2 cellular contexts compared by ENCODE assay signal in the genomic region with DNA sequence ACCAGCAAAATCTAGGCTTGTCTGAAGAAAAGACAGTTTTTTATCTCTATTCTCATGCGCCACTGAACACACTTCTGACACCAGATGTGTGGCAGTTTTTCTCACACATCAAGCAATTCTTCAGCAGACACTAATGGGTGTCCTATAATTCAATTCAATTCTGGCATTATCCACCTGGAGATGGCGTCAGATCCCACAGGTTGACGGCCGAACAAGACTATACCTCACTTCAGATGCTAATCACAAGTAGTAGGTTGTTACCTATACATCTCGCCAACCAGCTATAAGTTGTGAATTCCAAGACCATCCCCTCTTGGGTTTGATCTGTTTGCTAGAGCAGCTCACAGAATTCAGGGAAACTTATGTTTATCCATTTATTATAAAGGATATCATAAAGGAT.
TF ChIP-seq lines count a peak whose summit lies in the region.

No MANE protein-coding gene starts in this region.

TF ChIP-seq in SK-N-SH, 30 proteins besides CTCF, POLR2A, EP300 and RAD21:
- TF ChIP-seq, protein P1, sequence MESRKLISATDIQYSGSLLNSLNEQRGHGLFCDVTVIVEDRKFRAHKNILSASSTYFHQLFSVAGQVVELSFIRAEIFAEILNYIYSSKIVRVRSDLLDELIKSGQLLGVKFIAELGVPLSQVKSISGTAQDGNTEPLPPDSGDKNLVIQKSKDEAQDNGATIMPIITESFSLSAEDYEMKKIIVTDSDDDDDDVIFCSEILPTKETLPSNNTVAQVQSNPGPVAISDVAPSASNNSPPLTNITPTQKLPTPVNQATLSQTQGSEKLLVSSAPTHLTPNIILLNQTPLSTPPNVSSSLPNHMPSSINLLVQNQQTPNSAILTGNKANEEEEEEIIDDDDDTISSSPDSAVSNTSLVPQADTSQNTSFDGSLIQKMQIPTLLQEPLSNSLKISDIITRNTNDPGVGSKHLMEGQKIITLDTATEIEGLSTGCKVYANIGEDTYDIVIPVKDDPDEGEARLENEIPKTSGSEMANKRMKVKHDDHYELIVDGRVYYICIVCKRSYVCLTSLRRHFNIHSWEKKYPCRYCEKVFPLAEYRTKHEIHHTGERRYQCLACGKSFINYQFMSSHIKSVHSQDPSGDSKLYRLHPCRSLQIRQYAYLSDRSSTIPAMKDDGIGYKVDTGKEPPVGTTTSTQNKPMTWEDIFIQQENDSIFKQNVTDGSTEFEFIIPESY (IDR thresholded peaks at IDR 0.05; ENCODE audit: borderline replicate concordance, low read depth): no peak
- TF ChIP-seq RXRA (IDR thresholded peaks at IDR 0.05; ENCODE audit: borderline replicate concordance, low read depth) (no peak), YY1 (IDR thresholded peaks at IDR 0.05; ENCODE audit: low read depth) (no peak), SIN3A (IDR thresholded peaks at IDR 0.05; ENCODE audit: borderline replicate concordance, low read depth, low read length) (no peak), GABPA (IDR thresholded peaks at IDR 0.05; ENCODE audit: low read depth) (no peak), CHD2 (IDR thresholded peaks at IDR 0.05; ENCODE audit: low read length, partially characterized antibody) (no peak), MXI1 (IDR thresholded peaks at IDR 0.05; ENCODE audit: low read depth, low read length) (no peak), POLR2AphosphoS5 (IDR thresholded peaks at IDR 0.05; ENCODE audit: low read depth, low read length) (no peak)
- TF ChIP-seq, protein P2, sequence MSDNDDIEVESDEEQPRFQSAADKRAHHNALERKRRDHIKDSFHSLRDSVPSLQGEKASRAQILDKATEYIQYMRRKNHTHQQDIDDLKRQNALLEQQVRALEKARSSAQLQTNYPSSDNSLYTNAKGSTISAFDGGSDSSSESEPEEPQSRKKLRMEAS (IDR thresholded peaks at IDR 0.05; ENCODE audit: low read depth): no peak
- TF ChIP-seq, protein P3, sequence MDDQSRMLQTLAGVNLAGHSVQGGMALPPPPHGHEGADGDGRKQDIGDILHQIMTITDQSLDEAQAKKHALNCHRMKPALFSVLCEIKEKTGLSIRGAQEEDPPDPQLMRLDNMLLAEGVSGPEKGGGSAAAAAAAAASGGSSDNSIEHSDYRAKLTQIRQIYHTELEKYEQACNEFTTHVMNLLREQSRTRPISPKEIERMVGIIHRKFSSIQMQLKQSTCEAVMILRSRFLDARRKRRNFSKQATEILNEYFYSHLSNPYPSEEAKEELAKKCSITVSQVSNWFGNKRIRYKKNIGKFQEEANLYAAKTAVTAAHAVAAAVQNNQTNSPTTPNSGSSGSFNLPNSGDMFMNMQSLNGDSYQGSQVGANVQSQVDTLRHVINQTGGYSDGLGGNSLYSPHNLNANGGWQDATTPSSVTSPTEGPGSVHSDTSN (IDR thresholded peaks at IDR 0.05): no peak
- TF ChIP-seq, protein P4, sequence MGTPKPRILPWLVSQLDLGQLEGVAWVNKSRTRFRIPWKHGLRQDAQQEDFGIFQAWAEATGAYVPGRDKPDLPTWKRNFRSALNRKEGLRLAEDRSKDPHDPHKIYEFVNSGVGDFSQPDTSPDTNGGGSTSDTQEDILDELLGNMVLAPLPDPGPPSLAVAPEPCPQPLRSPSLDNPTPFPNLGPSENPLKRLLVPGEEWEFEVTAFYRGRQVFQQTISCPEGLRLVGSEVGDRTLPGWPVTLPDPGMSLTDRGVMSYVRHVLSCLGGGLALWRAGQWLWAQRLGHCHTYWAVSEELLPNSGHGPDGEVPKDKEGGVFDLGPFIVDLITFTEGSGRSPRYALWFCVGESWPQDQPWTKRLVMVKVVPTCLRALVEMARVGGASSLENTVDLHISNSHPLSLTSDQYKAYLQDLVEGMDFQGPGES (IDR thresholded peaks at IDR 0.05; ENCODE audit: low read depth, low read length): no peak

TF ChIP-seq in SK-N-SH treated with all-trans-retinoic acid at 6 μM for 48 hours, 23 proteins besides CTCF, POLR2A, EP300 and RAD21 (continued from another document):
- TF ChIP-seq, protein P5, sequence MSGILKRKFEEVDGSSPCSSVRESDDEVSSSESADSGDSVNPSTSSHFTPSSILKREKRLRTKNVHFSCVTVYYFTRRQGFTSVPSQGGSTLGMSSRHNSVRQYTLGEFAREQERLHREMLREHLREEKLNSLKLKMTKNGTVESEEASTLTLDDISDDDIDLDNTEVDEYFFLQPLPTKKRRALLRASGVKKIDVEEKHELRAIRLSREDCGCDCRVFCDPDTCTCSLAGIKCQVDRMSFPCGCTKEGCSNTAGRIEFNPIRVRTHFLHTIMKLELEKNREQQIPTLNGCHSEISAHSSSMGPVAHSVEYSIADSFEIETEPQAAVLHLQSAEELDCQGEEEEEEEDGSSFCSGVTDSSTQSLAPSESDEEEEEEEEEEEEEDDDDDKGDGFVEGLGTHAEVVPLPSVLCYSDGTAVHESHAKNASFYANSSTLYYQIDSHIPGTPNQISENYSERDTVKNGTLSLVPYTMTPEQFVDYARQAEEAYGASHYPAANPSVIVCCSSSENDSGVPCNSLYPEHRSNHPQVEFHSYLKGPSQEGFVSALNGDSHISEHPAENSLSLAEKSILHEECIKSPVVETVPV (CRISPR knock-in tag; IDR thresholded peaks at IDR 0.05): no peak
- TF ChIP-seq, protein P6, sequence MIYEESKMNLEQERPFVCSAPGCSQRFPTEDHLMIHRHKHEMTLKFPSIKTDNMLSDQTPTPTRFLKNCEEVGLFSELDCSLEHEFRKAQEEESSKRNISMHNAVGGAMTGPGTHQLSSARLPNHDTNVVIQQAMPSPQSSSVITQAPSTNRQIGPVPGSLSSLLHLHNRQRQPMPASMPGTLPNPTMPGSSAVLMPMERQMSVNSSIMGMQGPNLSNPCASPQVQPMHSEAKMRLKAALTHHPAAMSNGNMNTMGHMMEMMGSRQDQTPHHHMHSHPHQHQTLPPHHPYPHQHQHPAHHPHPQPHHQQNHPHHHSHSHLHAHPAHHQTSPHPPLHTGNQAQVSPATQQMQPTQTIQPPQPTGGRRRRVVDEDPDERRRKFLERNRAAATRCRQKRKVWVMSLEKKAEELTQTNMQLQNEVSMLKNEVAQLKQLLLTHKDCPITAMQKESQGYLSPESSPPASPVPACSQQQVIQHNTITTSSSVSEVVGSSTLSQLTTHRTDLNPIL (CRISPR knock-in tag; IDR thresholded peaks at IDR 0.05; ENCODE audit: low read depth): no peak
- TF ChIP-seq, protein P7, sequence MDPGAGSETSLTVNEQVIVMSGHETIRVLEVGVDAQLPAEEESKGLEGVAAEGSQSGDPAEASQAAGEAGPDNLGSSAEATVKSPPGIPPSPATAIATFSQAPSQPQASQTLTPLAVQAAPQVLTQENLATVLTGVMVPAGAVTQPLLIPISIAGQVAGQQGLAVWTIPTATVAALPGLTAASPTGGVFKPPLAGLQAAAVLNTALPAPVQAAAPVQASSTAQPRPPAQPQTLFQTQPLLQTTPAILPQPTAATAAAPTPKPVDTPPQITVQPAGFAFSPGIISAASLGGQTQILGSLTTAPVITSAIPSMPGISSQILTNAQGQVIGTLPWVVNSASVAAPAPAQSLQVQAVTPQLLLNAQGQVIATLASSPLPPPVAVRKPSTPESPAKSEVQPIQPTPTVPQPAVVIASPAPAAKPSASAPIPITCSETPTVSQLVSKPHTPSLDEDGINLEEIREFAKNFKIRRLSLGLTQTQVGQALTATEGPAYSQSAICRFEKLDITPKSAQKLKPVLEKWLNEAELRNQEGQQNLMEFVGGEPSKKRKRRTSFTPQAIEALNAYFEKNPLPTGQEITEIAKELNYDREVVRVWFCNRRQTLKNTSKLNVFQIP (CRISPR knock-in tag; IDR thresholded peaks at IDR 0.05; ENCODE audit: borderline replicate concordance, low read depth): no peak
